ENCODE assay signal across 15 cellular contexts in genomic region chr5:77638763-77639451, GRCh38. TPM values are rescaled to one million over a fixed set of nuclear protein-coding genes. Genes with fewer than 3 reads are reported as not detected.
DNase-seq lines count a peak whose midpoint lies in the region; ATAC-seq and TF ChIP-seq lines count a peak whose summit lies in the region.
"Had no signal": no experiment of that assay in that cellular context is flagged by ENCODE, and none has a peak within 500 bp of the region (broad histone marks: within the 10 kb centered on the region; RNA-seq: fewer than 3 reads in every experiment).

No MANE protein-coding gene starts in this region.

- H3K4me3 ChIP-seq in BE2C (ENCODE audit: low read depth, low read length) (peak overlapping the region; percentile 8; the same call in 1 of the 2 replicates), SJCRH30 (no peak overlapping the region)
- H3K4me3 ChIP-seq: SK-N-MC had no signal

- no peak overlapping the region for H3K4me3 Mint-ChIP-seq in activated CD8-positive, alpha-beta T cell treated with anti-CD3 and anti-CD28 coated beads for 36 hours

- no peak overlapping the region for H3K27ac Mint-ChIP-seq in activated CD8-positive, alpha-beta T cell treated with anti-CD3 and anti-CD28 coated beads for 36 hours

- H3K36me3 ChIP-seq in BE2C, result no peaks in the 10 kb centered on the region
- no peaks in the 10 kb centered on the region for H3K36me3 ChIP-seq in SJCRH30

- peaks cover 10% of the 10 kb centered on the region for H3K36me3 Mint-ChIP-seq in activated CD8-positive, alpha-beta T cell treated with anti-CD3 and anti-CD28 coated beads for 36 hours (ENCODE audit: low read depth)

- peak; percentile 76 for ATAC-seq in activated CD8-positive, alpha-beta T cell treated with anti-CD3 and anti-CD28 coated beads for 36 hours

- DNase-seq in BE2C, result peak; percentile 69
- DNase-seq in GM13977 (ENCODE audit: low spot score), result peak; percentile 83
- DNase-seq in activated CD8-positive, alpha-beta T cell treated with anti-CD3 and anti-CD28 coated beads for 36 hours, result peak; percentile 37
- peak; percentile 74 for DNase-seq in left kidney (ENCODE audit: low read depth, low spot score)
- DNase-seq in NCI-H345 (lab: John Stamatoyannopoulos, UW), result no peak
- DNase-seq in SJCRH30, result no peak
- no peak for DNase-seq in AG08395 (ENCODE audit: low spot score)
- no peak for DNase-seq in DMS79 treated with DMSO at 0.1 percent for 48 hours (lab: John Stamatoyannopoulos, UW)
- DNase-seq: Caco-2, Kasumi-1, NCI-H526 treated with DMSO at 0.1 percent for 48 hours had no signal

- H3K27me3 ChIP-seq in BE2C (peaks cover 100% of the 10 kb centered on the region), SJCRH30 (no peaks in the 10 kb centered on the region)

- H3K27ac ChIP-seq in SJCRH30, result no peak overlapping the region
- H3K27ac ChIP-seq: SK-N-MC had no signal

- no peaks in the 10 kb centered on the region for H3K9me3 Mint-ChIP-seq in activated CD8-positive, alpha-beta T cell treated with anti-CD3 and anti-CD28 coated beads for 36 hours

- in situ Hi-C loops in GM13977 (cut with MboI; ENCODE audit: low pct_unique_long_range_greater_than_20kb, low sequenced_read_pairs, unreplicated experiment), result loop anchor here (25.0 kb wide), 1 partner anchor 348 kb away; no protein-coding TSS in a partner anchor

- POLR2A ChIA-PET in activated CD8-positive, alpha-beta T cell treated with anti-CD3 and anti-CD28 coated beads for 36 hours (lab: Charles Lee), result interaction anchor here (0.9 kb wide), 1 partner anchor 8 kb away, joined by 3 read pairs; no protein-coding TSS in a partner anchor

- no peaks in the 10 kb centered on the region; the same call in 1 of the 2 replicates for H3K4me1 ChIP-seq in BE2C
- no peaks in the 10 kb centered on the region for H3K4me1 ChIP-seq in SJCRH30

- H3K27me3 Mint-ChIP-seq in activated CD8-positive, alpha-beta T cell treated with anti-CD3 and anti-CD28 coated beads for 36 hours, result peaks cover 68% of the 10 kb centered on the region

- H3K9me3 ChIP-seq in BE2C (no peaks in the 10 kb centered on the region), SJCRH30 (replicated peaks) (no peaks in the 10 kb centered on the region)
- H3K9me3 ChIP-seq: Caco-2 had no signal

- TF ChIP-seq CTCF in BE2C (IDR thresholded peaks at IDR 0.05; ENCODE audit: low read depth, low read length) (no peak), GM13977 (IDR thresholded peaks at IDR 0.05; ENCODE audit: extremely low read depth, insufficient read depth, missing control alignments) (no peak)
- TF ChIP-seq CTCF in activated CD8-positive, alpha-beta T cell treated with anti-CD3 and anti-CD28 coated beads for 36 hours (IDR thresholded peaks at IDR 0.05), result no peak

- CTCF ChIA-PET in activated CD8-positive, alpha-beta T cell treated with anti-CD3 and anti-CD28 coated beads for 36 hours (lab: Charles Lee), result interaction anchor here (1.0 kb wide), 1 partner anchor 79 kb away, joined by 5 read pairs; no protein-coding TSS in a partner anchor

- intact Hi-C loops in activated CD8-positive, alpha-beta T cell treated with anti-CD3 and anti-CD28 coated beads for 36 hours (cut with micrococcal nuclease), result loop anchor here (5.0 kb wide), 1 partner anchor 333 kb away; no protein-coding TSS in a partner anchor

- peaks cover 21% of the 10 kb centered on the region for H3K4me1 Mint-ChIP-seq in activated CD8-positive, alpha-beta T cell treated with anti-CD3 and anti-CD28 coated beads for 36 hours (ENCODE audit: low read depth)

RNA-seq across cellular contexts. Expression of gene OTP, which starts 0.4 kb away (rescaled TPM):
- not detected for polyA plus RNA-seq in BE2C (2012; ENCODE audit: insufficient read depth, insufficient read length, low read depth)
- not detected for total RNA-seq in activated CD8-positive, alpha-beta T cell treated with anti-CD3 and anti-CD28 coated beads for 36 hours
- not detected in 2 replicates for total RNA-seq in SJCRH30 (2014; rRNA removed; shearing (Covaris generic))
- total RNA-seq: fibroblast of lung, lower leg skin, renal cortical epithelial cell had no signal
- polyA plus RNA-seq: fibroblast of lung had no signal

Comparison
In these comparisons a context has a peak if more than half of its experiments do, and no peak if none do; other contexts are left out.
1. DNase-seq: peak in BE2C (single experiment), GM13977 (single experiment), activated CD8-positive, alpha-beta T cell treated with anti-CD3 and anti-CD28 coated beads for 36 hours (single experiment) and left kidney (single experiment); none in NCI-H345 (single experiment), SJCRH30 (0 of 2), AG08395 (single experiment) and DMS79 treated with DMSO at 0.1 percent for 48 hours (single experiment).